Comparison of ENCODE assay signal across 9 cellular contexts in the genomic region with DNA sequence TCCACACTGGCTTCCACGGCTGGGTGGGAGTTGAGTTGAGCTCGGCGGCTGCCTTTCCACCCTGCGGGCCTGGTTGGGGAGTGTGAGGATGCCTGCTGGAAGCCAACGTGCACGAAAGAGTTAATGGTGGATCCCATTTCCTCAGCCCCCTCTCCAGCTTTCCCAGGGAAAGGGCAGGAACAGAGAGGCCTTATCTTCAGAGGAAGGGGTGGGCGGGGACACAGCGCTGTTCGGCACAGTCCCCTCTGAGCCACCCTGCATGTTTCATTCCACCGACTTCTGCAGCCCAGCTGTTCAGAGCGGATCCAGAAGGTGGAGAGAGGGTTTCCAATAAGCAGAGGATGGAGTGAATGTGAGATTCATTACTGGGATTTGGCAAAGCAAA.
A peak's percentile ranks its signal among the peaks of the same experiment; 100 is the strongest.
DNase-seq lines count a peak whose midpoint lies in the region; ATAC-seq, FAIRE-seq and TF ChIP-seq lines count a peak whose summit lies in the region.
"Had no signal": no experiment of that assay in that cellular context is flagged by ENCODE, and none has a peak within 500 bp of the region (broad histone marks: within the 10 kb centered on the region; RNA-seq: fewer than 3 reads in every experiment).

No MANE protein-coding gene starts in this region.

- WGBS in HepG2 (ENCODE audit: low lambda C conversion rate): 89% methylated on average over 11 of the region's 11 CpGs

- no peak for ATAC-seq in HepG2
- ATAC-seq: esophagus mucosa had no signal

- H3K27ac Mint-ChIP-seq in activated naive CD4-positive, alpha-beta T cell treated with anti-CD3 and anti-CD28 coated beads, Interleukin-2, amount 50 U/mL, for 24 hours: peak overlapping the region; percentile 96

- no peak for DNase-seq in activated naive CD4-positive, alpha-beta T cell treated with Interleukin-2 at 50 U/mL for 16 hours
- no peak for DNase-seq in HepG2 (ENCODE audit: low spot score)
- no peak for DNase-seq in vagina (ENCODE audit: extremely low spot score in 2 of 2)
- DNase-seq in GM12891 (ENCODE audit: insufficient read length, low spot score): no peak
- DNase-seq in NAMALWA (ENCODE audit: low spot score): no peak
- no peak for DNase-seq in stimulated activated CD8-positive, alpha-beta memory T cell treated with anti-CD3 and anti-CD28 coated beads, Interleukin-4, amount 100 ng/mL, for 48 hours

- H3K36me3 ChIP-seq in HepG2 (replicated peaks in 1 of 2; ENCODE audit: control insufficient read depth in 1 of 2, insufficient read depth in 2 of 2, low read length in 2 of 2) (peaks cover 26 to 80% of the 10 kb centered on the region in 2 experiments), vagina (no peaks in the 10 kb centered on the region)

- in situ Hi-C loops in HepG2 (cut with HindIII; ENCODE audit: extremely low pct_ligation_motif_present, low pct_unique_long_range_greater_than_20kb): no loop called here

- CTCF ChIA-PET in HepG2 (lab: Yijun Ruan, JAX; ENCODE audit: low intra/inter-chr PET ratio, low total read pairs): no interaction called here

- no peak for FAIRE-seq in HepG2 (lab: Jason Lieb, UNC)
- no peak for FAIRE-seq in GM12891 (lab: Jason Lieb, UNC)

- H3K9me3 ChIP-seq in HepG2 (ENCODE audit: low read length) (no peaks in the 10 kb centered on the region), vagina (no peaks in the 10 kb centered on the region)

- no peaks in the 10 kb centered on the region for H3K27me3 ChIP-seq in HepG2 (ENCODE audit: control insufficient read depth in 1 of 2, insufficient read depth in 2 of 2, low read length in 2 of 2)
- no peaks in the 10 kb centered on the region for H3K27me3 ChIP-seq in vagina

- H3K4me2 ChIP-seq in HepG2 (ENCODE audit: low read depth, low read length): no peak overlapping the region

- H3K4me3 ChIP-seq in HepG2 (replicated peaks in 1 of 3; ENCODE audit: insufficient read depth in 1 of 3, low read depth in 2 of 3, low read length in 3 of 3): no peak overlapping the region
- no peak overlapping the region for H3K4me3 ChIP-seq in vagina

- intact Hi-C loops in HepG2 (cut with micrococcal nuclease; ENCODE audit: unreplicated experiment) (no loop called here), vagina (cut with DNase I) (no loop called here)

- peak overlapping the region; percentile 87 for H3K4me3 Mint-ChIP-seq in activated naive CD4-positive, alpha-beta T cell treated with anti-CD3 and anti-CD28 coated beads, Interleukin-2, amount 50 U/mL, for 24 hours

- H3K36me3 Mint-ChIP-seq in activated naive CD4-positive, alpha-beta T cell treated with anti-CD3 and anti-CD28 coated beads, Interleukin-2, amount 50 U/mL, for 24 hours: no peaks in the 10 kb centered on the region

- no peaks in the 10 kb centered on the region for H3K27me3 Mint-ChIP-seq in activated naive CD4-positive, alpha-beta T cell treated with anti-CD3 and anti-CD28 coated beads, Interleukin-2, amount 50 U/mL, for 24 hours

- no peak overlapping the region for H2AFZ ChIP-seq in HepG2 (ENCODE audit: low read length)

- no TSS peak for BruUV-seq in HepG2 (replicated peaks; lab: Mats Ljungman, UMichigan)

- TF ChIP-seq POLR2A in HepG2 (IDR thresholded peaks at IDR 0.05; ENCODE audit: insufficient read depth in 1 of 2, low read depth in 2 of 2, low read length in 2 of 2) (no peak), vagina (IDR thresholded peaks at IDR 0.05) (no peak), GM12891 (IDR thresholded peaks at IDR 0.05; ENCODE audit: low read depth, low read length) (no peak)

- H3K27ac ChIP-seq in angular gyrus (ENCODE audit: low read depth, low read length) (peak overlapping the region; percentile 33), HepG2 (ENCODE audit: extremely low read length, insufficient read depth, low read length) (no peak overlapping the region), vagina (peak overlapping the region; percentile 81)

- no peaks in the 10 kb centered on the region for H3K9me3 Mint-ChIP-seq in activated naive CD4-positive, alpha-beta T cell treated with anti-CD3 and anti-CD28 coated beads, Interleukin-2, amount 50 U/mL, for 24 hours

- peaks cover under 1% of the 10 kb centered on the region; the same call in 1 of the 2 replicates for H3K4me1 ChIP-seq in HepG2 (ENCODE audit: insufficient read depth, low read length)
- H3K4me1 ChIP-seq in vagina: peaks cover 100% of the 10 kb centered on the region

- TF ChIP-seq RAD21 in HepG2 (CRISPR knock-in tag; IDR thresholded peaks at IDR 0.05): no peak

- peaks cover 45% of the 10 kb centered on the region for H3K79me2 ChIP-seq in HepG2 (ENCODE audit: insufficient read depth, low read length)

- no peak overlapping the region for H3K9ac ChIP-seq in HepG2 (ENCODE audit: insufficient read depth, low read depth, low read length)

- TF ChIP-seq CTCF in HepG2 (CRISPR knock-in tag; IDR thresholded peaks at IDR 0.05) (no peak), vagina (IDR thresholded peaks at IDR 0.05) (no peak)

- TF ChIP-seq EP300 in HepG2 (IDR thresholded peaks at IDR 0.05; ENCODE audit: low read depth in 2 of 2, low read length in 2 of 2) (no peak), HepG2 (CRISPR knock-in tag; IDR thresholded peaks at IDR 0.05; ENCODE audit: borderline replicate concordance) (no peak)

- H4K20me1 ChIP-seq in HepG2 (ENCODE audit: insufficient read depth, low read length): peaks cover 50% of the 10 kb centered on the region; the same call in 1 of the 2 replicates

- H3K4me1 Mint-ChIP-seq in activated naive CD4-positive, alpha-beta T cell treated with anti-CD3 and anti-CD28 coated beads, Interleukin-2, amount 50 U/mL, for 24 hours: peaks cover 90% of the 10 kb centered on the region

- POLR2A ChIA-PET in HepG2 (lab: Yijun Ruan, JAX): interaction anchor here (1.0 to 3.2 kb wide), 2 partner anchors 15 to 18 kb away, joined by 3 to 11 read pairs; no protein-coding TSS in a partner anchor

TF ChIP-seq in HepG2, 621 proteins besides CTCF, POLR2A, EP300 and RAD21:
- TF ChIP-seq PRPF4 (IDR thresholded peaks at IDR 0.05; ENCODE audit: low read depth, low read length, poor library complexity, severe bottlenecking): peak; percentile 49
- peak; percentile 28 for TF ChIP-seq RBM22 (optimal IDR thresholded peaks at IDR 0.05; ENCODE audit: low read length)
- TF ChIP-seq ZBTB38 (CRISPR knock-in tag; IDR thresholded peaks at IDR 0.05): peak; percentile 60; the same call in 1 of the 2 replicates
- no peak for TF ChIP-seq MED8 (CRISPR knock-in tag; IDR thresholded peaks at IDR 0.05; ENCODE audit: insufficient replicate concordance)
- no peak for TF ChIP-seq NONO (IDR thresholded peaks at IDR 0.05)
- no peak for TF ChIP-seq NONO (CRISPR knock-in tag; conservative IDR thresholded peaks at IDR 0.05)
- TF ChIP-seq ZNF652 (CRISPR knock-in tag; IDR thresholded peaks at IDR 0.05; ENCODE audit: borderline replicate concordance, low read depth): peak; percentile 45; the same call in 1 of the 2 replicates
TF ChIP-seq in HepG2: peak in this region for 4.

TF ChIP-seq in GM12891, 5 proteins besides CTCF, POLR2A, EP300 and RAD21:
- TF ChIP-seq POLR2AphosphoS5 (IDR thresholded peaks at IDR 0.05; ENCODE audit: low read depth, low read length) (no peak), TAF1 (IDR thresholded peaks at IDR 0.05; ENCODE audit: low read depth, low read length) (no peak), POU2F2 (IDR thresholded peaks at IDR 0.05; ENCODE audit: low read depth, low read length) (no peak)
